1 cellular context compared by ENCODE assay signal in the genomic region with DNA sequence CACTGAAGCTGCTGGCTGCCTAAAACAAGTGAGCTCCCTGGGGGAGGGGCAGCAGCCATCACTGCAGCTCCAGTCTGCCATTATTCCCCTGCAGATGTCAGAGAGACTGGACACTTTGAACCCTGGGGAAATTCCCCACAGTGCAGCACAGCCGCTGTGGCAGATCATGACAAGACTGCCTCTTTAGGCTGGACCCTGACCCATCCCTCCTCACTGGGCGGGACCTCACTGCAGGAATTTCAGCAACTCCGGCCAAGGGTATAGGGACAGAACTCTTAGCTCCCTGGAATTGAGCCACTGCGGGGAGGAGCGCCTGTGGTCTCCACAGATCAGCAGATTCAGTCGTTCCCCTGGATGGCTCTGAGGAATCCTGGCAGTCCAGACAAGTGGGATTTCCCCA.
TF ChIP-seq lines count a peak whose summit lies in the region.

No MANE protein-coding gene starts in this region.

TF ChIP-seq in GM23338, 12 proteins besides CTCF, POLR2A, EP300 and RAD21 (continued from another document):
- TF ChIP-seq, protein P1, sequence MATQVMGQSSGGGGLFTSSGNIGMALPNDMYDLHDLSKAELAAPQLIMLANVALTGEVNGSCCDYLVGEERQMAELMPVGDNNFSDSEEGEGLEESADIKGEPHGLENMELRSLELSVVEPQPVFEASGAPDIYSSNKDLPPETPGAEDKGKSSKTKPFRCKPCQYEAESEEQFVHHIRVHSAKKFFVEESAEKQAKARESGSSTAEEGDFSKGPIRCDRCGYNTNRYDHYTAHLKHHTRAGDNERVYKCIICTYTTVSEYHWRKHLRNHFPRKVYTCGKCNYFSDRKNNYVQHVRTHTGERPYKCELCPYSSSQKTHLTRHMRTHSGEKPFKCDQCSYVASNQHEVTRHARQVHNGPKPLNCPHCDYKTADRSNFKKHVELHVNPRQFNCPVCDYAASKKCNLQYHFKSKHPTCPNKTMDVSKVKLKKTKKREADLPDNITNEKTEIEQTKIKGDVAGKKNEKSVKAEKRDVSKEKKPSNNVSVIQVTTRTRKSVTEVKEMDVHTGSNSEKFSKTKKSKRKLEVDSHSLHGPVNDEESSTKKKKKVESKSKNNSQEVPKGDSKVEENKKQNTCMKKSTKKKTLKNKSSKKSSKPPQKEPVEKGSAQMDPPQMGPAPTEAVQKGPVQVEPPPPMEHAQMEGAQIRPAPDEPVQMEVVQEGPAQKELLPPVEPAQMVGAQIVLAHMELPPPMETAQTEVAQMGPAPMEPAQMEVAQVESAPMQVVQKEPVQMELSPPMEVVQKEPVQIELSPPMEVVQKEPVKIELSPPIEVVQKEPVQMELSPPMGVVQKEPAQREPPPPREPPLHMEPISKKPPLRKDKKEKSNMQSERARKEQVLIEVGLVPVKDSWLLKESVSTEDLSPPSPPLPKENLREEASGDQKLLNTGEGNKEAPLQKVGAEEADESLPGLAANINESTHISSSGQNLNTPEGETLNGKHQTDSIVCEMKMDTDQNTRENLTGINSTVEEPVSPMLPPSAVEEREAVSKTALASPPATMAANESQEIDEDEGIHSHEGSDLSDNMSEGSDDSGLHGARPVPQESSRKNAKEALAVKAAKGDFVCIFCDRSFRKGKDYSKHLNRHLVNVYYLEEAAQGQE (IDR thresholded peaks at IDR 0.05; ENCODE audit: unreplicated experiment), result no peak
- no peak for TF ChIP-seq ZNF114 (CRISPR knock-in tag; IDR thresholded peaks at IDR 0.05)
- TF ChIP-seq EZH2phosphoT487 (IDR thresholded peaks at IDR 0.05; ENCODE audit: unreplicated experiment), result no peak
- TF ChIP-seq ZNF331 (CRISPR knock-in tag; IDR thresholded peaks at IDR 0.05; ENCODE audit: low read depth), result no peak
- TF ChIP-seq, protein P2, sequence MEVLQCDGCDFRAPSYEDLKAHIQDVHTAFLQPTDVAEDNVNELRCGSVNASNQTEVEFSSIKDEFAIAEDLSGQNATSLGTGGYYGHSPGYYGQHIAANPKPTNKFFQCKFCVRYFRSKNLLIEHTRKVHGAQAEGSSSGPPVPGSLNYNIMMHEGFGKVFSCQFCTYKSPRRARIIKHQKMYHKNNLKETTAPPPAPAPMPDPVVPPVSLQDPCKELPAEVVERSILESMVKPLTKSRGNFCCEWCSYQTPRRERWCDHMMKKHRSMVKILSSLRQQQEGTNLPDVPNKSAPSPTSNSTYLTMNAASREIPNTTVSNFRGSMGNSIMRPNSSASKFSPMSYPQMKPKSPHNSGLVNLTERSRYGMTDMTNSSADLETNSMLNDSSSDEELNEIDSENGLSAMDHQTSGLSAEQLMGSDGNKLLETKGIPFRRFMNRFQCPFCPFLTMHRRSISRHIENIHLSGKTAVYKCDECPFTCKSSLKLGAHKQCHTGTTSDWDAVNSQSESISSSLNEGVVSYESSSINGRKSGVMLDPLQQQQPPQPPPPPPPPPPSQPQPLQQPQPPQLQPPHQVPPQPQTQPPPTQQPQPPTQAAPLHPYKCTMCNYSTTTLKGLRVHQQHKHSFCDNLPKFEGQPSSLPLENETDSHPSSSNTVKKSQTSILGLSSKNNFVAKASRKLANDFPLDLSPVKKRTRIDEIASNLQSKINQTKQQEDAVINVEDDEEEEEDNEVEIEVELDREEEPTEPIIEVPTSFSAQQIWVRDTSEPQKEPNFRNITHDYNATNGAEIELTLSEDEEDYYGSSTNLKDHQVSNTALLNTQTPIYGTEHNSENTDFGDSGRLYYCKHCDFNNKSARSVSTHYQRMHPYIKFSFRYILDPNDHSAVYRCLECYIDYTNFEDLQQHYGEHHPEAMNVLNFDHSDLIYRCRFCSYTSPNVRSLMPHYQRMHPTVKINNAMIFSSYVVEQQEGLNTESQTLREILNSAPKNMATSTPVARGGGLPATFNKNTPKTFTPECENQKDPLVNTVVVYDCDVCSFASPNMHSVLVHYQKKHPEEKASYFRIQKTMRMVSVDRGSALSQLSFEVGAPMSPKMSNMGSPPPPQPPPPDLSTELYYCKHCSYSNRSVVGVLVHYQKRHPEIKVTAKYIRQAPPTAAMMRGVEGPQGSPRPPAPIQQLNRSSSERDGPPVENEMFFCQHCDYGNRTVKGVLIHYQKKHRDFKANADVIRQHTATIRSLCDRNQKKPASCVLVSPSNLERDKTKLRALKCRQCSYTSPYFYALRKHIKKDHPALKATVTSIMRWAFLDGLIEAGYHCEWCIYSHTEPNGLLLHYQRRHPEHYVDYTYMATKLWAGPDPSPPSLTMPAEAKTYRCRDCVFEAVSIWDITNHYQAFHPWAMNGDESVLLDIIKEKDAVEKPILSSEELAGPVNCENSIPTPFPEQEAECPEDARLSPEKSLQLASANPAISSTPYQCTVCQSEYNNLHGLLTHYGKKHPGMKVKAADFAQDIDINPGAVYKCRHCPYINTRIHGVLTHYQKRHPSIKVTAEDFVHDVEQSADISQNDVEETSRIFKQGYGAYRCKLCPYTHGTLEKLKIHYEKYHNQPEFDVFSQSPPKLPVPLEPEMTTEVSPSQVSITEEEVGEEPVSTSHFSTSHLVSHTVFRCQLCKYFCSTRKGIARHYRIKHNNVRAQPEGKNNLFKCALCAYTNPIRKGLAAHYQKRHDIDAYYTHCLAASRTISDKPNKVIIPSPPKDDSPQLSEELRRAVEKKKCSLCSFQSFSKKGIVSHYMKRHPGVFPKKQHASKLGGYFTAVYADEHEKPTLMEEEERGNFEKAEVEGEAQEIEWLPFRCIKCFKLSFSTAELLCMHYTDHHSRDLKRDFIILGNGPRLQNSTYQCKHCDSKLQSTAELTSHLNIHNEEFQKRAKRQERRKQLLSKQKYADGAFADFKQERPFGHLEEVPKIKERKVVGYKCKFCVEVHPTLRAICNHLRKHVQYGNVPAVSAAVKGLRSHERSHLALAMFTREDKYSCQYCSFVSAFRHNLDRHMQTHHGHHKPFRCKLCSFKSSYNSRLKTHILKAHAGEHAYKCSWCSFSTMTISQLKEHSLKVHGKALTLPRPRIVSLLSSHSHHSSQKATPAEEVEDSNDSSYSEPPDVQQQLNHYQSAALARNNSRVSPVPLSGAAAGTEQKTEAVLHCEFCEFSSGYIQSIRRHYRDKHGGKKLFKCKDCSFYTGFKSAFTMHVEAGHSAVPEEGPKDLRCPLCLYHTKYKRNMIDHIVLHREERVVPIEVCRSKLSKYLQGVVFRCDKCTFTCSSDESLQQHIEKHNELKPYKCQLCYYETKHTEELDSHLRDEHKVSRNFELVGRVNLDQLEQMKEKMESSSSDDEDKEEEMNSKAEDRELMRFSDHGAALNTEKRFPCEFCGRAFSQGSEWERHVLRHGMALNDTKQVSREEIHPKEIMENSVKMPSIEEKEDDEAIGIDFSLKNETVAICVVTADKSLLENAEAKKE (CRISPR knock-in tag; IDR thresholded peaks at IDR 0.05), result no peak
- TF ChIP-seq POLR2AphosphoS5 (IDR thresholded peaks at IDR 0.05; ENCODE audit: low read depth), result no peak
- no peak for TF ChIP-seq JUNB (IDR thresholded peaks at IDR 0.05; ENCODE audit: unreplicated experiment)
- TF ChIP-seq, protein P3, sequence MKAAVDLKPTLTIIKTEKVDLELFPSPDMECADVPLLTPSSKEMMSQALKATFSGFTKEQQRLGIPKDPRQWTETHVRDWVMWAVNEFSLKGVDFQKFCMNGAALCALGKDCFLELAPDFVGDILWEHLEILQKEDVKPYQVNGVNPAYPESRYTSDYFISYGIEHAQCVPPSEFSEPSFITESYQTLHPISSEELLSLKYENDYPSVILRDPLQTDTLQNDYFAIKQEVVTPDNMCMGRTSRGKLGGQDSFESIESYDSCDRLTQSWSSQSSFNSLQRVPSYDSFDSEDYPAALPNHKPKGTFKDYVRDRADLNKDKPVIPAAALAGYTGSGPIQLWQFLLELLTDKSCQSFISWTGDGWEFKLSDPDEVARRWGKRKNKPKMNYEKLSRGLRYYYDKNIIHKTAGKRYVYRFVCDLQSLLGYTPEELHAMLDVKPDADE (IDR thresholded peaks at IDR 0.05), result no peak
- TF ChIP-seq STAT1 (IDR thresholded peaks at IDR 0.05; ENCODE audit: unreplicated experiment), result no peak
- TF ChIP-seq NANOG (IDR thresholded peaks at IDR 0.05; ENCODE audit: borderline replicate concordance), result no peak
